In the genomic region with DNA sequence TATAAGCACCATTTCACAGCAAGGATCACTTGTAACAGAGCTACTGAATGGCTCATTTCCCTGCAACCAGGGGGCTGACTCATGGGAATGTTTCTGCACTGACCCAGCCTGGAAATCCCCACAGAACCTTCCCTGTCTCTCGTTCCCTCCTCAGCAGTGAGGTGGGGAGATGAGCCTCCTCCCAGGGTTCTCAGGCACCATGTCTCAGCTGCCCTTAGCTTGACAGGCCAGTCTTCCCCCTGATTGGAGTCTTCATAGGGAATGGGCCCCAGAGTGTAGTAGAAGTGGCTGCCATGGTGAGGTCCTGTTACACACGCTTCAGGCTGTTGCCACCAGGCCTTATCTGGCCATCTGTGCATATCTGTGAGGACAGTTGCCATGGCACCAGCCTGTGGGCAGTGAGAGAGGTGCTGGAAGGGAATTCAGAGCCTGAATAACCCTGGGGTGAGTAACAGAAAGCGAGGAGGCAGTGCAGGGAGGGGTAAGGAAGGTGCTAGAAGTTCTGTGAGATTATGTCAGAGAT, we compare ENCODE assay signal across 9 cellular contexts.
DNase-seq lines count a peak whose midpoint lies in the region; ATAC-seq and TF ChIP-seq lines count a peak whose summit lies in the region.
"Had no signal": no experiment of that assay in that cellular context is flagged by ENCODE, and none has a peak within 500 bp of the region (broad histone marks: within the 10 kb centered on the region; RNA-seq: fewer than 3 reads in every experiment).

No MANE protein-coding gene starts in this region.

- no peak for TF ChIP-seq POLR2A in upper lobe of left lung (IDR thresholded peaks at IDR 0.05)

- TF ChIP-seq CTCF in GM06990 (IDR thresholded peaks at IDR 0.05; ENCODE audit: insufficient read depth, low read length, poor library complexity, severe bottlenecking) (no peak), upper lobe of left lung (IDR thresholded peaks at IDR 0.05) (no peak)

- H3K4me3 ChIP-seq in GM06990 (replicated peaks; ENCODE audit: low read depth, low read length) (no peak overlapping the region), upper lobe of left lung (no peak overlapping the region)

- no peak overlapping the region for H3K27ac ChIP-seq in upper lobe of left lung
- H3K27ac ChIP-seq: neutrophil had no signal

- H3K27me3 ChIP-seq in GM06990 (replicated peaks; ENCODE audit: control insufficient read depth, insufficient read depth, low read length), result no peaks in the 10 kb centered on the region
- H3K27me3 ChIP-seq in upper lobe of left lung, result no peaks in the 10 kb centered on the region

- H3K36me3 ChIP-seq in GM06990 (ENCODE audit: control insufficient read depth, insufficient read depth, low read length) (no peaks in the 10 kb centered on the region), upper lobe of left lung (no peaks in the 10 kb centered on the region)
- H3K36me3 ChIP-seq: neutrophil had no signal

- H3K9me3 ChIP-seq in upper lobe of left lung, result no peaks in the 10 kb centered on the region
- H3K9me3 ChIP-seq: neutrophil had no signal

- peaks cover 0 to 5% (median 1%) of the 10 kb centered on the region in 4 donors for H3K4me1 ChIP-seq in upper lobe of left lung

- 41 to 42% methylated on average over 2 to 3 of the region's 3 CpGs for WGBS in upper lobe of left lung, 2 donors

- DNase-seq in GM06990 (ENCODE audit: extremely low read depth, insufficient read length) (peak; percentile 41), UCSD-AML1 (lab: John Stamatoyannopoulos, UW; ENCODE audit: unreplicated experiment) (peak; percentile 26), islet precursor cell (peak; percentile 99), upper lobe of left lung (peak in 1 of 2 donors; percentile 22), KG1 (lab: John Stamatoyannopoulos, UW) (no peak)
- DNase-seq in activated CD4-positive, CD25-positive, alpha-beta regulatory T cell (lab: John Stamatoyannopoulos, UW), result no peak

- ATAC-seq in HG02852 (IDR thresholded peaks at IDR 0.05; ENCODE audit: unreplicated experiment), result peak; percentile 59
- ATAC-seq in upper lobe of left lung (ENCODE audit: low FRiP score in 2 of 2), result peak; percentile 57 to 76
- ATAC-seq in HG03025 (IDR thresholded peaks at IDR 0.05; ENCODE audit: low FRiP score, unreplicated experiment), result no peak

- no peak for TF ChIP-seq EP300 in upper lobe of left lung (IDR thresholded peaks at IDR 0.05)

Comparison
In these comparisons a context has a peak if more than half of its experiments do, and no peak if none do; other contexts are left out.
1. DNase-seq: peak in GM06990 (single experiment), UCSD-AML1 (single experiment) and islet precursor cell (single experiment); none in KG1 (single experiment) and activated CD4-positive, CD25-positive, alpha-beta regulatory T cell (0 of 4).